In genomic region chr2:30447149-30448045, GRCh38 we compare ENCODE assay signal across 8 cellular contexts. TPM values are rescaled to one million over a fixed set of nuclear protein-coding genes. Genes with fewer than 3 reads are reported as not detected.
DNase-seq lines count a peak whose midpoint lies in the region; ATAC-seq, FAIRE-seq and TF ChIP-seq lines count a peak whose summit lies in the region.

TSS of gene LCLAT1 (plus strand) at chr2:30447246. CDS start at chr2:30525591, 78,345 bp downstream.

- ATAC-seq in A549 (peak; percentile 97), GM18508 (IDR thresholded peaks at IDR 0.05; ENCODE audit: insufficient read depth, unreplicated experiment) (peak; percentile 87), HG02973 (IDR thresholded peaks at IDR 0.05; ENCODE audit: unreplicated experiment) (peak; percentile 97)

- TF ChIP-seq RAD21 in A549 (conservative IDR thresholded peaks at IDR 0.05 in 1 of 2, IDR thresholded peaks at IDR 0.05 in 1 of 2) = peak in 1 of 2 experiments; percentile 8; a peak in 1 of 5 replicates

- peak within 1 kb of the TSS; percentile 89 to 90 for H3K27ac ChIP-seq in A549
- H3K27ac ChIP-seq in kidney (ENCODE audit: low read depth in 2 of 2, low read length in 2 of 2) = peak within 1 kb of the TSS; percentile 62 to 85

- H3K9me3 ChIP-seq in A549 (no peaks in the 10 kb centered on the region), kidney (ENCODE audit: control insufficient read depth in 1 of 2, low read length in 2 of 2) (no peaks in the 10 kb centered on the region)

- TF ChIP-seq EP300 in A549 (IDR thresholded peaks at IDR 0.05) = no peak

- TF ChIP-seq CTCF in A549 (IDR thresholded peaks at IDR 0.05) (no peak; the same call in 2 of the 3 replicates), kidney (IDR thresholded peaks at IDR 0.05; ENCODE audit: borderline replicate concordance, extremely low read depth, insufficient read depth) (no peak)

- H3K4me2 ChIP-seq in A549 = peak within 1 kb of the TSS; percentile 98

- peaks cover 34% of the 10 kb centered on the region for H3K4me1 ChIP-seq in A549
- H3K4me1 ChIP-seq in kidney (ENCODE audit: control insufficient read depth in 1 of 2, insufficient read depth in 1 of 2, low read depth in 1 of 2, low read length in 2 of 2) = peaks cover 2 to 4% of the 10 kb centered on the region in 2 donors

- H3K36me3 ChIP-seq in kidney (ENCODE audit: control insufficient read depth in 1 of 2, insufficient read depth in 2 of 2, low read length in 2 of 2) = no peaks in the 10 kb centered on the region

- H3K4me3 ChIP-seq in A549 (peak within 1 kb of the TSS; percentile 87), kidney (ENCODE audit: low read length in 2 of 2) (peak within 1 kb of the TSS; percentile 68 to 86)

- intact Hi-C loops in kidney (cut with DNase I) = no loop called here

- POLR2A ChIA-PET in A549 (lab: Yijun Ruan, JAX) = interaction anchor here (0.6 to 2.1 kb wide), 10 partner anchors 22 to 301 kb away, joined by 3 to 8 read pairs (median 4); partner anchors contain the start of genes LBH and YPEL5

- CTCF ChIA-PET in A549 (lab: Yijun Ruan, JAX) = interaction anchor here (0.6 to 2.4 kb wide), 7 partner anchors 14 to 264 kb away, joined by 3 to 8 read pairs (median 3); no protein-coding TSS in a partner anchor

- TF ChIP-seq POLR2A in A549 (IDR thresholded peaks at IDR 0.05; ENCODE audit: low read length) = peak; percentile 70

- 3% methylated on average over 66 of the region's 83 CpGs for WGBS in A549 (ENCODE audit: missing lambda C conversion rate)

- peak within 1 kb of the TSS; percentile 74 to 76 for H3K9ac ChIP-seq in kidney (ENCODE audit: low read length in 2 of 2)

- no peak for FAIRE-seq in A549 (lab: Jason Lieb, UNC)
- FAIRE-seq in kidney (lab: Jason Lieb, UNC) = no peak

- DNase-seq in A549 (ENCODE audit: low read depth in 1 of 2, low spot score in 1 of 2) (peak; percentile 75 to 87), NCI-H2171 (lab: John Stamatoyannopoulos, UW) (peak; percentile 75), kidney (peak; percentile 92)
- peak; percentile 63 to 73 (median 68) for DNase-seq in activated CD4-positive, CD25-positive, alpha-beta regulatory T cell (lab: John Stamatoyannopoulos, UW)
- DNase-seq in central memory CD4-positive, alpha-beta T cell = peak; percentile 86
- DNase-seq in stimulated activated CD4-positive, alpha-beta T cell treated with anti-CD3 and anti-CD28 coated beads, Interleukin-15, amount 100 ng/mL, for 48 hours (ENCODE audit: low read depth in 2 of 2) = peak; percentile 73 to 81

TF ChIP-seq in A549, 52 proteins besides CTCF, POLR2A, EP300 and RAD21 (continues in another document):
- TF ChIP-seq TFCP2L1 (CRISPR knock-in tag; IDR thresholded peaks at IDR 0.05) (peak; percentile 65), EHF (CRISPR knock-in tag; IDR thresholded peaks at IDR 0.05) (peak; percentile 84; the same call in 1 of the 2 replicates), MYC (IDR thresholded peaks at IDR 0.05; ENCODE audit: borderline replicate concordance, low read length) (peak; percentile 61; the same call in 1 of the 2 replicates), RCOR1 (IDR thresholded peaks at IDR 0.05; ENCODE audit: low read depth, low read length) (no peak), TP53 (CRISPR knock-in tag; IDR thresholded peaks at IDR 0.05) (peak; percentile 93; the same call in 1 of the 2 replicates), ZC3H11A (IDR thresholded peaks at IDR 0.05) (no peak), ESRRA (IDR thresholded peaks at IDR 0.05; ENCODE audit: borderline replicate concordance, low read length) (no peak), EHMT2 (IDR thresholded peaks at IDR 0.05; ENCODE audit: low read depth) (no peak), FOSL2 (IDR thresholded peaks at IDR 0.05) (no peak), FOSL2 (CRISPR knock-in tag; IDR thresholded peaks at IDR 0.05) (0 out of 2 replicates have a peak, but pooled peaks have one; percentile 2), CEBPB (IDR thresholded peaks at IDR 0.05) (peak in 1 of 2 experiments; percentile 57; a peak in 1 of 4 replicates), HEYL (CRISPR knock-in tag; IDR thresholded peaks at IDR 0.05) (no peak), ZNF302 (CRISPR knock-in tag; IDR thresholded peaks at IDR 0.05) (0 out of 2 replicates have a peak, but pooled peaks have one; percentile 31), CBX2 (IDR thresholded peaks at IDR 0.05; ENCODE audit: borderline replicate concordance, low read depth) (no peak), GATA3 (IDR thresholded peaks at IDR 0.05; ENCODE audit: borderline replicate concordance) (no peak), HOXA7 (CRISPR knock-in tag; IDR thresholded peaks at IDR 0.05) (no peak), FOSB (CRISPR knock-in tag; IDR thresholded peaks at IDR 0.05) (peak; percentile 70; the same call in 1 of the 2 replicates), FOXS1 (CRISPR knock-in tag; IDR thresholded peaks at IDR 0.05) (0 out of 2 replicates have a peak, but pooled peaks have one; percentile 70), PBX3 (IDR thresholded peaks at IDR 0.05) (0 out of 2 replicates have a peak, but pooled peaks have one; percentile 50)
- TF ChIP-seq, protein P1, sequence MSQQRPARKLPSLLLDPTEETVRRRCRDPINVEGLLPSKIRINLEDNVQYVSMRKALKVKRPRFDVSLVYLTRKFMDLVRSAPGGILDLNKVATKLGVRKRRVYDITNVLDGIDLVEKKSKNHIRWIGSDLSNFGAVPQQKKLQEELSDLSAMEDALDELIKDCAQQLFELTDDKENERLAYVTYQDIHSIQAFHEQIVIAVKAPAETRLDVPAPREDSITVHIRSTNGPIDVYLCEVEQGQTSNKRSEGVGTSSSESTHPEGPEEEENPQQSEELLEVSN (IDR thresholded peaks at IDR 0.05; ENCODE audit: borderline replicate concordance, low read depth) = peak; percentile 98
- TF ChIP-seq, protein P2, sequence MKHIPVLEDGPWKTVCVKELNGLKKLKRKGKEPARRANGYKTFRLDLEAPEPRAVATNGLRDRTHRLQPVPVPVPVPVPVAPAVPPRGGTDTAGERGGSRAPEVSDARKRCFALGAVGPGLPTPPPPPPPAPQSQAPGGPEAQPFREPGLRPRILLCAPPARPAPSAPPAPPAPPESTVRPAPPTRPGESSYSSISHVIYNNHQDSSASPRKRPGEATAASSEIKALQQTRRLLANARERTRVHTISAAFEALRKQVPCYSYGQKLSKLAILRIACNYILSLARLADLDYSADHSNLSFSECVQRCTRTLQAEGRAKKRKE (CRISPR knock-in tag; IDR thresholded peaks at IDR 0.05; ENCODE audit: low read depth) = peak; percentile 95
- TF ChIP-seq, protein P3, sequence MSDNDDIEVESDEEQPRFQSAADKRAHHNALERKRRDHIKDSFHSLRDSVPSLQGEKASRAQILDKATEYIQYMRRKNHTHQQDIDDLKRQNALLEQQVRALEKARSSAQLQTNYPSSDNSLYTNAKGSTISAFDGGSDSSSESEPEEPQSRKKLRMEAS (IDR thresholded peaks at IDR 0.05) = peak; percentile 100
- TF ChIP-seq, protein P4, sequence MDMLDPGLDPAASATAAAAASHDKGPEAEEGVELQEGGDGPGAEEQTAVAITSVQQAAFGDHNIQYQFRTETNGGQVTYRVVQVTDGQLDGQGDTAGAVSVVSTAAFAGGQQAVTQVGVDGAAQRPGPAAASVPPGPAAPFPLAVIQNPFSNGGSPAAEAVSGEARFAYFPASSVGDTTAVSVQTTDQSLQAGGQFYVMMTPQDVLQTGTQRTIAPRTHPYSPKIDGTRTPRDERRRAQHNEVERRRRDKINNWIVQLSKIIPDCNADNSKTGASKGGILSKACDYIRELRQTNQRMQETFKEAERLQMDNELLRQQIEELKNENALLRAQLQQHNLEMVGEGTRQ (IDR thresholded peaks at IDR 0.05) = peak; percentile 47; the same call in 1 of the 2 replicates
- TF ChIP-seq, protein P5, sequence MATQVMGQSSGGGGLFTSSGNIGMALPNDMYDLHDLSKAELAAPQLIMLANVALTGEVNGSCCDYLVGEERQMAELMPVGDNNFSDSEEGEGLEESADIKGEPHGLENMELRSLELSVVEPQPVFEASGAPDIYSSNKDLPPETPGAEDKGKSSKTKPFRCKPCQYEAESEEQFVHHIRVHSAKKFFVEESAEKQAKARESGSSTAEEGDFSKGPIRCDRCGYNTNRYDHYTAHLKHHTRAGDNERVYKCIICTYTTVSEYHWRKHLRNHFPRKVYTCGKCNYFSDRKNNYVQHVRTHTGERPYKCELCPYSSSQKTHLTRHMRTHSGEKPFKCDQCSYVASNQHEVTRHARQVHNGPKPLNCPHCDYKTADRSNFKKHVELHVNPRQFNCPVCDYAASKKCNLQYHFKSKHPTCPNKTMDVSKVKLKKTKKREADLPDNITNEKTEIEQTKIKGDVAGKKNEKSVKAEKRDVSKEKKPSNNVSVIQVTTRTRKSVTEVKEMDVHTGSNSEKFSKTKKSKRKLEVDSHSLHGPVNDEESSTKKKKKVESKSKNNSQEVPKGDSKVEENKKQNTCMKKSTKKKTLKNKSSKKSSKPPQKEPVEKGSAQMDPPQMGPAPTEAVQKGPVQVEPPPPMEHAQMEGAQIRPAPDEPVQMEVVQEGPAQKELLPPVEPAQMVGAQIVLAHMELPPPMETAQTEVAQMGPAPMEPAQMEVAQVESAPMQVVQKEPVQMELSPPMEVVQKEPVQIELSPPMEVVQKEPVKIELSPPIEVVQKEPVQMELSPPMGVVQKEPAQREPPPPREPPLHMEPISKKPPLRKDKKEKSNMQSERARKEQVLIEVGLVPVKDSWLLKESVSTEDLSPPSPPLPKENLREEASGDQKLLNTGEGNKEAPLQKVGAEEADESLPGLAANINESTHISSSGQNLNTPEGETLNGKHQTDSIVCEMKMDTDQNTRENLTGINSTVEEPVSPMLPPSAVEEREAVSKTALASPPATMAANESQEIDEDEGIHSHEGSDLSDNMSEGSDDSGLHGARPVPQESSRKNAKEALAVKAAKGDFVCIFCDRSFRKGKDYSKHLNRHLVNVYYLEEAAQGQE (IDR thresholded peaks at IDR 0.05) = 0 out of 2 replicates have a peak, but pooled peaks have one; percentile 15

RNA-seq across cellular contexts. Expression of gene LCLAT1, which starts in this region (rescaled TPM):
- polyA plus RNA-seq in A549 (2011; rRNA removed) (55.7 and 71.0 TPM in 2 replicates), A549 (2017; fragmentation: RNase III; extraction: RNeasy Plus Mini Kit Qiagen cat#74134 plus additional on column Dnase treatment) (17.7 to 19.5 TPM (median 17.9 TPM) in 3 replicates), kidney (ENCODE audit: insufficient read depth, low read depth, low replicate concordance) (5.6 TPM)
- 12.3 and 13.7 TPM in 2 replicates for polyA plus RNA-seq in A549 (2012; cell fraction: cytosol; rRNA removed)
- 10.3 and 14.2 TPM in 2 replicates for polyA plus RNA-seq in A549 (2012; cell fraction: nucleus; rRNA removed)
- polyA minus RNA-seq in A549 (2011; rRNA and poly(A)+ RNA removed) = 67.1 and 80.2 TPM in 2 replicates
- 19.4 TPM for total RNA-seq in kidney

Comparison
In these comparisons a context has a peak if more than half of its experiments do, and no peak if none do; other contexts are left out.
1. Peak in every context shown above with its lines: DNase-seq, ATAC-seq, H3K4me3 ChIP-seq and H3K27ac ChIP-seq.